In the genomic region with DNA sequence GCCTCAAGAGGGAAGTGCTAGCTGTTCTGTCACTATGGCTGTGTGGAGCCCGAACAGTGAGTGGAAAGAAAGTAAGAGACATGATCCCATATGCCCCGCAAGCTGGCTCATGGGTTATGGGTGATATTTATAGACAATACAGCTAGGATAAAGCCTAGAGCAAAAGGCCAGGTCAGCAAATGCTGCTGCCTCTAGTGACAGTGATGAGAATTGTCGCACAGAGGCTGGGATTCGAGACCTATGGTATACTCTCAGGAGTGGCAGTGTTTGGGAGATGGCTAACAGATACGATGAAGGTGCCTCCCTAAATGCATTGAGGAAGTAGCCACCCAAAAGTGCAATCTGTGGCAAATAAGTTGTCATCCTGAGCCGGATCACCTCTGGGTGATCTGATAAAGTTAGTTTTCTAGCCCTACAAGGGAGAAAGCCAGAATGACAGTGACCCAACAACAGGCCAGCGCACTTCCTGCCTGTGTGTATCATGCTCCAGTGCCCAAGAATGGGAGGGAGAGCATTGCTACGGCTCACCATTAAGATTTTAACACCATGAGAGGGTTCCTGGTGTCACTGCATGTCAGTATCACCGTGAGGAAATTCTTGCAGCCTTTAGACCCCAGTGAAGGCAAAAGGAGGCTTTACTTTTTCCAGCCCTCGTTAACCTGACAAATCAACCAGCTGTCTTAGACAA, we compare ENCODE assay signal across 10 cellular contexts.
A peak's percentile ranks its signal among the peaks of the same experiment; 100 is the strongest.
DNase-seq lines count a peak whose midpoint lies in the region; ATAC-seq and TF ChIP-seq lines count a peak whose summit lies in the region.
"Had no signal": no experiment of that assay in that cellular context is flagged by ENCODE, and none has a peak within 500 bp of the region (broad histone marks: within the 10 kb centered on the region; RNA-seq: fewer than 3 reads in every experiment).

No MANE protein-coding gene starts in this region.

- H3K36me3 ChIP-seq in mucosa of descending colon (ENCODE audit: low read depth) = no peaks in the 10 kb centered on the region
- H3K36me3 ChIP-seq: prostate gland had no signal

- no peaks in the 10 kb centered on the region for H3K4me1 ChIP-seq in mucosa of descending colon (ENCODE audit: low read depth)
- H3K4me1 ChIP-seq: prostate gland had no signal

- peaks cover 2% of the 10 kb centered on the region for H3K4me1 Mint-ChIP-seq in activated CD4-positive, alpha-beta T cell treated with anti-CD3 and anti-CD28 coated beads, Interleukin-2, amount 10 ng/mL, durations not matched to agents 24 days and 14 days
- H3K4me1 Mint-ChIP-seq: central memory CD8-positive, alpha-beta T cell had no signal

- no peaks in the 10 kb centered on the region for H3K9me3 ChIP-seq in mucosa of descending colon
- H3K9me3 ChIP-seq: prostate gland had no signal

- no peaks in the 10 kb centered on the region for H3K9me3 Mint-ChIP-seq in activated CD4-positive, alpha-beta T cell treated with anti-CD3 and anti-CD28 coated beads, Interleukin-2, amount 10 ng/mL, durations not matched to agents 24 days and 14 days
- H3K9me3 Mint-ChIP-seq: central memory CD8-positive, alpha-beta T cell had no signal

- H3K27ac Mint-ChIP-seq in activated CD4-positive, alpha-beta T cell treated with anti-CD3 and anti-CD28 coated beads, Interleukin-2, amount 10 ng/mL, durations not matched to agents 24 days and 14 days = no peak overlapping the region

- H3K4me3 Mint-ChIP-seq in activated CD4-positive, alpha-beta T cell treated with anti-CD3 and anti-CD28 coated beads, Interleukin-2, amount 10 ng/mL, durations not matched to agents 24 days and 14 days = no peak overlapping the region
- H3K4me3 Mint-ChIP-seq: central memory CD8-positive, alpha-beta T cell had no signal

- peak; percentile 18 to 54 for DNase-seq in NCI-H524 (lab: John Stamatoyannopoulos, UW)
- no peak for DNase-seq in NCI-H524 treated with DMSO at 0.1 percent for 48 hours (lab: John Stamatoyannopoulos, UW)
- peak; percentile 21 for DNase-seq in HT1080 (ENCODE audit: low read depth)
- DNase-seq in mucosa of descending colon = peak in 1 of 3 donors; percentile 14
- no peak for DNase-seq in central memory CD4-positive, alpha-beta T cell
- DNase-seq in activated CD4-positive, alpha-beta T cell treated with anti-CD3 and anti-CD28 coated beads, Interleukin-2, amount 10 ng/mL, durations not matched to agents 24 days and 14 days = no peak

- no peaks in the 10 kb centered on the region for H3K36me3 Mint-ChIP-seq in activated CD4-positive, alpha-beta T cell treated with anti-CD3 and anti-CD28 coated beads, Interleukin-2, amount 10 ng/mL, durations not matched to agents 24 days and 14 days (ENCODE audit: low read depth)

- TF ChIP-seq CTCF in mucosa of descending colon (IDR thresholded peaks at IDR 0.05) = no peak

- H3K4me3 ChIP-seq in mucosa of descending colon = no peak overlapping the region
- H3K4me3 ChIP-seq: prostate gland had no signal

- intact Hi-C loops in mucosa of descending colon (cut with DNase I, micrococcal nuclease) = loop anchor here in 1 of 2 donors (10.0 kb wide), 1 partner anchor 341 kb away; a partner anchor contains a TSS
- intact Hi-C loops in activated CD4-positive, alpha-beta T cell treated with anti-CD3 and anti-CD28 coated beads, Interleukin-2, amount 10 ng/mL, durations not matched to agents 24 days and 14 days (cut with micrococcal nuclease) = no loop called here

- peaks cover 8% of the 10 kb centered on the region for H3K27me3 Mint-ChIP-seq in activated CD4-positive, alpha-beta T cell treated with anti-CD3 and anti-CD28 coated beads, Interleukin-2, amount 10 ng/mL, durations not matched to agents 24 days and 14 days

- ATAC-seq in SK-N-SH treated with all-trans-retinoic acid at 6 μM for 48 hours (peak; percentile 72), mucosa of descending colon (peak; percentile 73), GM21360 (IDR thresholded peaks at IDR 0.05; ENCODE audit: unreplicated experiment) (no peak)

TF ChIP-seq in SK-N-SH treated with all-trans-retinoic acid at 6 μM for 48 hours, 23 proteins besides CTCF, POLR2A, EP300 and RAD21:
- TF ChIP-seq TCF4 (CRISPR knock-in tag; IDR thresholded peaks at IDR 0.05; ENCODE audit: borderline replicate concordance) = no peak
TF ChIP-seq in SK-N-SH treated with all-trans-retinoic acid at 6 μM for 48 hours: peak in this region for 0.

Comparison
In these comparisons a context has a peak if more than half of its experiments do, and no peak if none do; other contexts are left out.
1. DNase-seq: peak in NCI-H524 (2 of 2) and HT1080 (single experiment); none in NCI-H524 treated with DMSO at 0.1 percent for 48 hours (single experiment), central memory CD4-positive, alpha-beta T cell (single experiment) and activated CD4-positive, alpha-beta T cell treated with anti-CD3 and anti-CD28 coated beads, Interleukin-2, amount 10 ng/mL, durations not matched to agents 24 days and 14 days (single experiment).